7 cellular contexts compared by ENCODE assay signal in genomic region chr5:179819296-179820126, GRCh38. TPM values are rescaled to one million over a fixed set of nuclear protein-coding genes. Genes with fewer than 3 reads are reported as not detected.
DNase-seq lines count a peak whose midpoint lies in the region; ATAC-seq, FAIRE-seq and TF ChIP-seq lines count a peak whose summit lies in the region.

No MANE protein-coding gene starts in this region.

- no peaks in the 10 kb centered on the region for H3K36me3 ChIP-seq in smooth muscle cell (ENCODE audit: low read depth)

- peak; percentile 17 for ATAC-seq in HG03025 (IDR thresholded peaks at IDR 0.05; ENCODE audit: low FRiP score, unreplicated experiment)

- peak overlapping the region; percentile 99 for H3K27ac ChIP-seq in caudate nucleus (ENCODE audit: low read depth, low read length)
- peak overlapping the region; percentile 100 for H3K27ac ChIP-seq in smooth muscle cell (ENCODE audit: low read depth)

- FAIRE-seq in G401.6 (lab: Jason Lieb, UNC) = peak; percentile 61

- 29% methylated on average over 15 of the region's 26 CpGs for WGBS in smooth muscle cell (ENCODE audit: low lambda C conversion rate)

- H3K27me3 ChIP-seq in smooth muscle cell (ENCODE audit: low read depth) = no peaks in the 10 kb centered on the region

- peaks cover 34% of the 10 kb centered on the region for H4K20me1 ChIP-seq in smooth muscle cell (ENCODE audit: low read depth)

- DNase-seq in SK-N-DZ (ENCODE audit: low spot score) (peak; percentile 81), caudate nucleus (lab: John Stamatoyannopoulos, UW) (peak in 40 of 61 donors; percentile 17 to 85 (median 60)), kidney tubule cell (ENCODE audit: low spot score) (peak; percentile 91), smooth muscle cell (lab: John Stamatoyannopoulos, UW; ENCODE audit: unreplicated experiment) (peak; percentile 80), NCI-H524 treated with DMSO at 0.1 percent for 48 hours (lab: John Stamatoyannopoulos, UW) (no peak)

- H3K9me3 ChIP-seq in smooth muscle cell (replicated peaks; ENCODE audit: low read depth) = no peaks in the 10 kb centered on the region

- no peak overlapping the region for H2AFZ ChIP-seq in smooth muscle cell (ENCODE audit: low read depth)

- H3K9ac ChIP-seq in smooth muscle cell (ENCODE audit: low read depth) = peak overlapping the region; percentile 99

- peaks cover 40% of the 10 kb centered on the region for H3K4me1 ChIP-seq in smooth muscle cell (ENCODE audit: low read depth)

- TF ChIP-seq CTCF in smooth muscle cell (IDR thresholded peaks at IDR 0.05; ENCODE audit: borderline replicate concordance, insufficient read depth, poor library complexity, severe bottlenecking) = no peak

- peak overlapping the region; percentile 96 for H3K4me2 ChIP-seq in smooth muscle cell

- H3F3A ChIP-seq in smooth muscle cell (ENCODE audit: low read depth) = peaks cover 22% of the 10 kb centered on the region

- H3K4me3 ChIP-seq in smooth muscle cell = peak overlapping the region; percentile 95

- H3K79me2 ChIP-seq in smooth muscle cell (ENCODE audit: low read depth) = peaks cover 25% of the 10 kb centered on the region

RNA-seq across cellular contexts. Expression of gene SQSTM1, which starts 1.2 kb away (rescaled TPM):
- polyA plus RNA-seq in SK-N-DZ (2014; cell fraction: cytosol; rRNA removed) = 48.1 and 55.0 TPM in 2 replicates
- 63.1 and 73.0 TPM in 2 replicates for polyA plus RNA-seq in SK-N-DZ (2014; cell fraction: nucleus; rRNA removed)
- 114 and 129 TPM in 2 replicates for total RNA-seq in smooth muscle cell
- polyA plus RNA-seq in smooth muscle cell = 159 and 262 TPM in 2 replicates

RNA-seq across cellular contexts. Expression of gene MGAT4B, which starts 12.8 kb away (rescaled TPM):
- polyA plus RNA-seq in SK-N-DZ (2014; cell fraction: cytosol; rRNA removed) = 112 and 113 TPM in 2 replicates
- polyA plus RNA-seq in SK-N-DZ (2014; cell fraction: nucleus; rRNA removed) = 255 and 338 TPM in 2 replicates
- 60.0 and 60.6 TPM in 2 replicates for total RNA-seq in smooth muscle cell
- polyA plus RNA-seq in smooth muscle cell = 121 and 140 TPM in 2 replicates

RNA-seq across cellular contexts. Expression of gene LTC4S, which starts 25.7 kb away (rescaled TPM):
- polyA plus RNA-seq in SK-N-DZ (2014; cell fraction: cytosol; rRNA removed) = not detected in 2 replicates
- 4.2 and 9.1 TPM in 2 replicates for polyA plus RNA-seq in SK-N-DZ (2014; cell fraction: nucleus; rRNA removed)
- total RNA-seq in smooth muscle cell = not detected in 2 replicates
- 0.83 TPM in 1 of 2 replicates, not detected in the other for polyA plus RNA-seq in smooth muscle cell

RNA-seq across cellular contexts. Expression of gene MRNIP, which starts 39.1 kb away (rescaled TPM):
- polyA plus RNA-seq in SK-N-DZ (2014; cell fraction: cytosol; rRNA removed) = 60.7 and 72.9 TPM in 2 replicates
- 207 and 213 TPM in 2 replicates for polyA plus RNA-seq in SK-N-DZ (2014; cell fraction: nucleus; rRNA removed)
- total RNA-seq in smooth muscle cell = 16.5 and 22.8 TPM in 2 replicates
- polyA plus RNA-seq in smooth muscle cell = 11.9 and 19.9 TPM in 2 replicates
